17 cellular contexts compared by ENCODE assay signal in the genomic region with DNA sequence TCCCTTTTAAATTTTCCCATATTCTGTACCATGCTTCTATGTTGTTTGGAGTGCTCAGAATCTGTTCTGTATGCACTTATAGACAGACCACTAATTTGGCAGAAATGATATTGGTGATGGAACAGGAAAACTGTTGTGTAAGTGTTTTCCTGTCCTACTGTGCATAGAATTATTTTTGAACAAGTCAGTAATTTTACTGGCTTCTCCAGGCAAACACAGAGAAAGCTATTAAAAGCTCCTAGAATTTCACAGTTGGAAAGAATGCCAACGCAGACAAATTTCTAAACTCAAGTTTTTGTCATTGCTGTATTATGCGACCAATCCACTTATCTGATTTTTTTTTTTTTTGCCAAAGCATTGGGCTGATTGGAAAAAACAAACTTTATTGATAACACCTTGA. TPM values are rescaled to one million over a fixed set of nuclear protein-coding genes. Genes with fewer than 3 reads are reported as not detected.
DNase-seq lines count a peak whose midpoint lies in the region; ATAC-seq, FAIRE-seq and TF ChIP-seq lines count a peak whose summit lies in the region.
"Had no signal": no experiment of that assay in that cellular context is flagged by ENCODE, and none has a peak within 500 bp of the region (broad histone marks: within the 10 kb centered on the region; RNA-seq: fewer than 3 reads in every experiment).

No MANE protein-coding gene starts in this region.

- H3K18ac ChIP-seq in trophoblast cell (ENCODE audit: low read length), result no peak overlapping the region

- H4K8ac ChIP-seq in trophoblast cell (ENCODE audit: low read depth, low read length), result no peak overlapping the region

- H4K12ac ChIP-seq in trophoblast cell (ENCODE audit: low read depth, low read length), result no peak overlapping the region

- TF ChIP-seq CTCF in PC-3 (conservative IDR thresholded peaks at IDR 0.05; ENCODE audit: low read depth, low read length), result no peak
- no peak for TF ChIP-seq CTCF in HFFc6 (IDR thresholded peaks at IDR 0.05)

- no peak overlapping the region for H3K4me3 Mint-ChIP-seq in HFFc6
- H3K4me3 Mint-ChIP-seq: CD4-positive, CD25-positive, alpha-beta regulatory T cell had no signal

- no peaks in the 10 kb centered on the region for H3K79me1 ChIP-seq in trophoblast cell (ENCODE audit: low read length)

- H2BK5ac ChIP-seq in trophoblast cell (ENCODE audit: low read depth, low read length, poor library complexity), result no peak overlapping the region

- no peaks in the 10 kb centered on the region for H3K36me3 ChIP-seq in PC-3 (ENCODE audit: low read depth, low read length)
- no peaks in the 10 kb centered on the region for H3K36me3 ChIP-seq in trophoblast cell (ENCODE audit: control insufficient read depth in 1 of 2, insufficient read depth in 2 of 2, low read length in 2 of 2)
- H3K36me3 ChIP-seq: BLaER1 had no signal

- H3K9me3 ChIP-seq in PC-3 (ENCODE audit: low read length), result no peaks in the 10 kb centered on the region
- H3K9me3 ChIP-seq in trophoblast cell (ENCODE audit: insufficient read depth, low read depth, low read length), result no peaks in the 10 kb centered on the region
- H3K9me3 ChIP-seq: A549, BLaER1 had no signal

- H3K9ac ChIP-seq in PC-3 (ENCODE audit: low read length) (no peak overlapping the region), trophoblast cell (ENCODE audit: low read length) (no peak overlapping the region)
- H3K9ac ChIP-seq: BLaER1 had no signal

- H2BK120ac ChIP-seq in trophoblast cell (ENCODE audit: insufficient read depth, low read length, poor library complexity), result no peak overlapping the region

- no peak for FAIRE-seq in H54 (lab: Jason Lieb, UNC)
- FAIRE-seq: GM12891, H1 had no signal

- H4K20me1 ChIP-seq in PC-3 (ENCODE audit: low read length), result no peaks in the 10 kb centered on the region
- H4K20me1 ChIP-seq: BLaER1 had no signal

- H3K27ac Mint-ChIP-seq in HFFc6, result no peak overlapping the region
- H3K27ac Mint-ChIP-seq: CD4-positive, CD25-positive, alpha-beta regulatory T cell had no signal

- H2BK12ac ChIP-seq in trophoblast cell (ENCODE audit: low read length), result no peak overlapping the region

- peaks cover 4% of the 10 kb centered on the region; the same call in 1 of the 2 replicates for H3K4me1 ChIP-seq in PC-3 (ENCODE audit: insufficient read depth, low read length)
- H3K4me1 ChIP-seq in trophoblast cell (ENCODE audit: control insufficient read depth in 1 of 2, insufficient read depth in 2 of 2, low read length in 2 of 2), result peaks cover 0 to 2% of the 10 kb centered on the region in 2 experiments

- no peaks in the 10 kb centered on the region for H3K9me2 ChIP-seq in PC-3 (replicated peaks; ENCODE audit: low read length)

- no peak overlapping the region for H3K14ac ChIP-seq in trophoblast cell (ENCODE audit: low read length)

- no peak for TF ChIP-seq POLR2A in H54 (IDR thresholded peaks at IDR 0.05; ENCODE audit: low read depth, low read length)

- no TSS peak for BruUV-seq in PC-3 (replicated peaks; lab: Mats Ljungman, UMichigan)

- peaks cover 18% of the 10 kb centered on the region for H3K4me1 Mint-ChIP-seq in HFFc6 (ENCODE audit: low read depth)
- H3K4me1 Mint-ChIP-seq: CD4-positive, CD25-positive, alpha-beta regulatory T cell had no signal

- H3K79me2 ChIP-seq in PC-3 (ENCODE audit: low read length) (no peaks in the 10 kb centered on the region), trophoblast cell (ENCODE audit: control insufficient read depth, insufficient read depth, low read length, poor library complexity) (no peaks in the 10 kb centered on the region)

- no peak overlapping the region for H3K27ac ChIP-seq in PC-3 (ENCODE audit: low read length)
- no peak overlapping the region for H3K27ac ChIP-seq in trophoblast cell (ENCODE audit: low read depth, low read length)
- H3K27ac ChIP-seq: A549, BLaER1 had no signal

- intact Hi-C loops in PC-3 (cut with micrococcal nuclease), result no loop called here

- peak; percentile 33; the same call in 1 of the 2 replicates for ATAC-seq in PC-3
- ATAC-seq: A549 had no signal

- H3K36me3 Mint-ChIP-seq in HFFc6 (ENCODE audit: low read depth), result peaks cover 4% of the 10 kb centered on the region; the same call in 1 of the 2 replicates
- H3K36me3 Mint-ChIP-seq: CD4-positive, CD25-positive, alpha-beta regulatory T cell had no signal

- CTCF ChIA-PET in PC-3 (lab: Charles Lee), result interaction anchor here (0.7 kb wide), 1 partner anchor 105 kb away, joined by 3 read pairs; no protein-coding TSS in a partner anchor

- H2AFZ ChIP-seq in PC-3 (ENCODE audit: low read length) (no peak overlapping the region), trophoblast cell (ENCODE audit: insufficient read depth, low read length, poor library complexity) (no peak overlapping the region)

- H3K27me3 ChIP-seq in PC-3 (ENCODE audit: low read length), result no peaks in the 10 kb centered on the region
- no peaks in the 10 kb centered on the region for H3K27me3 ChIP-seq in trophoblast cell (ENCODE audit: insufficient read depth, low read length)
- H3K27me3 ChIP-seq: BLaER1 had no signal

- peaks cover 5% of the 10 kb centered on the region; the same call in 1 of the 2 replicates for H3K9me3 Mint-ChIP-seq in HFFc6

- no peaks in the 10 kb centered on the region for H3F3A ChIP-seq in PC-3 (ENCODE audit: low read length, unreplicated experiment)

- no peak overlapping the region for H2AK5ac ChIP-seq in trophoblast cell (ENCODE audit: low read length)

- H3K4ac ChIP-seq in trophoblast cell (ENCODE audit: low read depth, low read length), result no peak overlapping the region

- H3K4me3 ChIP-seq in PC-3 (ENCODE audit: low read length) (no peak overlapping the region), trophoblast cell (ENCODE audit: low read depth, low read length) (no peak overlapping the region)
- H3K4me3 ChIP-seq: A549, BLaER1 had no signal

- DNase-seq in EH (ENCODE audit: low read depth), result peak; percentile 22
- DNase-seq in PC-3, result no peak
- peak; percentile 30 for DNase-seq in fibroblast of peridontal ligament (ENCODE audit: extremely low read depth)
- peak; percentile 65 for DNase-seq in superior temporal gyrus (ENCODE audit: extremely low spot score)
- no peak for DNase-seq in H54 (ENCODE audit: insufficient read length, low spot score)
- DNase-seq in HFFc6, result no peak
- no peak for DNase-seq in trophoblast cell
- DNase-seq: AML-193; CD4-positive, CD25-positive, alpha-beta regulatory T cell; DMS 273 treated with DMSO at 0.1 percent for 48 hours; HCEC 1CT; IMR-90; KG1 had no signal

- POLR2A ChIA-PET in PC-3 (lab: Charles Lee; ENCODE audit: unreplicated experiment), result no interaction called here

- H3K4me2 ChIP-seq in PC-3 (ENCODE audit: low read length) (no peak overlapping the region), trophoblast cell (ENCODE audit: low read length) (no peak overlapping the region)
- H3K4me2 ChIP-seq: A549, BLaER1 had no signal

- H3K27me3 Mint-ChIP-seq in HFFc6 (ENCODE audit: insufficient read depth), result peaks cover 1% of the 10 kb centered on the region; the same call in 1 of the 2 replicates

- WGBS in trophoblast cell (ENCODE audit: extremely low coverage, insufficient coverage, insufficient read length), result no CpG with 5 or more reads among the region's 2 CpGs

- H4K91ac ChIP-seq in trophoblast cell (ENCODE audit: low read depth, low read length), result no peak overlapping the region

- no peak overlapping the region for H3K23ac ChIP-seq in trophoblast cell (ENCODE audit: low read length)

RNA-seq across cellular contexts. Expression of a gene that starts 55.7 kb away (rescaled TPM):
- 7.7 and 8.5 TPM in 2 replicates for total RNA-seq in PC-3 (2014; rRNA removed)
- 10 to 100 TPM; 21.0 to 26.2 (median 23.4) TPM for total RNA-seq in HFFc6 (2021; fragmentation: NEBNext Ultra II Directional; extraction: Animal tissue kit (Norgen Biotek cat#: 25700))
- 17.7 and 18.1 TPM in 2 replicates for polyA plus RNA-seq in trophoblast cell (2013)

RNA-seq across cellular contexts. Expression of a gene that starts 56.1 kb away (rescaled TPM):
- 86.1 and 94.1 TPM in 2 replicates for total RNA-seq in PC-3 (2014; rRNA removed)
- 100 to 1,000 TPM in 2 of 6 experiments, 10 to 100 TPM in 4; 75.8 to 104 (median 94.5) TPM for total RNA-seq in HFFc6 (2021; fragmentation: NEBNext Ultra II Directional; extraction: Animal tissue kit (Norgen Biotek cat#: 25700))
- polyA plus RNA-seq in trophoblast cell (2013), result 239 and 252 TPM in 2 replicates

Comparison
In these comparisons a context has a peak if more than half of its experiments do, and no peak if none do; other contexts are left out.
1. DNase-seq: peak in EH (single experiment), fibroblast of peridontal ligament (single experiment) and superior temporal gyrus (single experiment); none in PC-3 (single experiment), H54 (single experiment), HFFc6 (single experiment) and trophoblast cell (0 of 2).